In the genomic region with DNA sequence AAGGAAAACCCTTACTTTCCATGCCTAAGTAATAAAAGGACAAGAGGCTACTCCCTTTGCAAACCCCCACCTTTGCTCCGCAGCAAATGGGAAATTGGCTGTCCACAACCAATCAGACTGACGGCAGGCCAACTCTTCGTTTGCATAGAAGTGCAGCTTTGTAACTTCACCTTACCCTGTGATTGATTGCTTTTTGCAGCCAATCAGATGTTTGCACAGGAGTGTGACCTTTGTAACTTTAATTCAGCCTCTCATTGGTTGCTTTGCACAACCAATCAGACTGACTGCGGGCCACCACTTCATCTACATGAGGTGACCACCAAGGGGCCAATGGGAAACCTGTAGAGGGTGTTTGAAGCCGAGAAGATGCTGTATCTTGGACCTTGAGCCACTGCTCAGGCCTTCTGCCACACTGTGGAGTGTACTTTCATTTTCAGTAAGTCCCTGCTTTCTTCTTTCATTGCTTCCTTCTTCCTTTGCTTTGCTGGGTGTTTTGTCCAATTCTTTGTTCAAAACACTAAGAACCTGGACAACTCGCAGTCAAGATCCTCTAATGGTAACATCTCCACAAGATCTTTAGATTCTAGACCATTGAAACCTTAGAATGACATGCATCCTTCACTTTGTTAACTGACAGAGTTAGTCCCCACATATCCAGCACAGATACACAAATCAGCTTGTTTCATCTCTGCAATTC, we compare ENCODE assay signal across 1 cellular context.
TF ChIP-seq lines count a peak whose summit lies in the region.

No MANE protein-coding gene starts in this region.

TF ChIP-seq in HepG2, 621 proteins besides CTCF, POLR2A, EP300 and RAD21 (continued from another document and continues in another):
- TF ChIP-seq, protein P1, sequence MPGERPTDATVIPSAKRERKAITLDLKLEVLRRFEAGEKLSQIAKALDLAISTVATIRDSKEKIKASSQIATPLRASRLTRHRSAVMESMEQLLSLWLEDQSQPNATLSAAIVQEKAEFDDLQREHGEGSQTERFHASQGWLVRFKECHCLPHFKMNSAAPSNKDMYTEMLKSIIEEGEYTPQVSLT (CRISPR knock-in tag; IDR thresholded peaks at IDR 0.05; ENCODE audit: borderline replicate concordance, low read depth) = no peak
- TF ChIP-seq ZNF234 (CRISPR knock-in tag; conservative IDR thresholded peaks at IDR 0.05) (no peak), ZFP36L1 (CRISPR knock-in tag; IDR thresholded peaks at IDR 0.05) (no peak), GABPA (IDR thresholded peaks at IDR 0.05; ENCODE audit: low read depth, low read length) (no peak), GABPA (CRISPR knock-in tag; IDR thresholded peaks at IDR 0.05; ENCODE audit: low read depth) (peak; percentile 13; the same call in 1 of the 2 replicates), CEBPG (CRISPR knock-in tag; IDR thresholded peaks at IDR 0.05) (no peak), ZNF816 (CRISPR knock-in tag; IDR thresholded peaks at IDR 0.05; ENCODE audit: borderline replicate concordance) (no peak; the same call in 1 of the 2 replicates), KDM1A (CRISPR knock-in tag; IDR thresholded peaks at IDR 0.05) (no peak), HNRNPL (IDR thresholded peaks at IDR 0.05; ENCODE audit: low read depth, low read length) (no peak), NR2F6 (IDR thresholded peaks at IDR 0.05) (peak; percentile 54), NR2F6 (CRISPR knock-in tag; IDR thresholded peaks at IDR 0.05) (peak; percentile 41; the same call in 1 of the 2 replicates), SMAD9 (CRISPR knock-in tag; IDR thresholded peaks at IDR 0.05) (no peak), ZNF576 (CRISPR knock-in tag; IDR thresholded peaks at IDR 0.05) (no peak), SRSF4 (IDR thresholded peaks at IDR 0.05; ENCODE audit: low read depth, low read length, poor library complexity, severe bottlenecking) (no peak), KLF13 (CRISPR knock-in tag; IDR thresholded peaks at IDR 0.05) (no peak), PHB2 (IDR thresholded peaks at IDR 0.05; ENCODE audit: partially characterized antibody) (no peak), LCORL (IDR thresholded peaks at IDR 0.05) (no peak), LCORL (CRISPR knock-in tag; IDR thresholded peaks at IDR 0.05) (no peak), ZNF326 (CRISPR knock-in tag; IDR thresholded peaks at IDR 0.05; ENCODE audit: borderline replicate concordance) (no peak), SRSF1 (optimal IDR thresholded peaks at IDR 0.05; ENCODE audit: low read depth, low read length) (no peak), ZFX (CRISPR knock-in tag; IDR thresholded peaks at IDR 0.05; ENCODE audit: low read depth) (peak; percentile 76; the same call in 1 of the 2 replicates), BHLHE40 (IDR thresholded peaks at IDR 0.05; ENCODE audit: low read length) (no peak), DZIP1 (CRISPR knock-in tag; IDR thresholded peaks at IDR 0.05) (no peak), ZMYM2 (CRISPR knock-in tag; IDR thresholded peaks at IDR 0.05) (no peak), ATF4 (CRISPR knock-in tag; IDR thresholded peaks at IDR 0.05) (peak in 1 of 2 experiments; percentile 8; a peak in 1 of 4 replicates), PRMT3 (CRISPR knock-in tag; IDR thresholded peaks at IDR 0.05; ENCODE audit: borderline replicate concordance, low read depth) (no peak), ETS1 (CRISPR knock-in tag; IDR thresholded peaks at IDR 0.05) (no peak), NFAT5 (CRISPR knock-in tag; IDR thresholded peaks at IDR 0.05) (no peak), KLF15 (CRISPR knock-in tag; IDR thresholded peaks at IDR 0.05; ENCODE audit: borderline replicate concordance) (no peak), NFE2 (CRISPR knock-in tag; IDR thresholded peaks at IDR 0.05) (no peak), ZFP36 (IDR thresholded peaks at IDR 0.05; ENCODE audit: borderline replicate concordance, low read depth, low read length, partially characterized antibody) (no peak), ZSCAN9 (CRISPR knock-in tag; IDR thresholded peaks at IDR 0.05; ENCODE audit: borderline replicate concordance) (0 out of 2 replicates have a peak, but pooled peaks have one; percentile 42), FLYWCH1 (CRISPR knock-in tag; IDR thresholded peaks at IDR 0.05) (no peak), SNAPC4 (CRISPR knock-in tag; IDR thresholded peaks at IDR 0.05) (peak; percentile 58; the same call in 1 of the 2 replicates)
- TF ChIP-seq, protein P2, sequence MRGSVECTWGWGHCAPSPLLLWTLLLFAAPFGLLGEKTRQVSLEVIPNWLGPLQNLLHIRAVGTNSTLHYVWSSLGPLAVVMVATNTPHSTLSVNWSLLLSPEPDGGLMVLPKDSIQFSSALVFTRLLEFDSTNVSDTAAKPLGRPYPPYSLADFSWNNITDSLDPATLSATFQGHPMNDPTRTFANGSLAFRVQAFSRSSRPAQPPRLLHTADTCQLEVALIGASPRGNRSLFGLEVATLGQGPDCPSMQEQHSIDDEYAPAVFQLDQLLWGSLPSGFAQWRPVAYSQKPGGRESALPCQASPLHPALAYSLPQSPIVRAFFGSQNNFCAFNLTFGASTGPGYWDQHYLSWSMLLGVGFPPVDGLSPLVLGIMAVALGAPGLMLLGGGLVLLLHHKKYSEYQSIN (CRISPR knock-in tag; IDR thresholded peaks at IDR 0.05; ENCODE audit: borderline replicate concordance) = no peak
- TF ChIP-seq, protein P3, sequence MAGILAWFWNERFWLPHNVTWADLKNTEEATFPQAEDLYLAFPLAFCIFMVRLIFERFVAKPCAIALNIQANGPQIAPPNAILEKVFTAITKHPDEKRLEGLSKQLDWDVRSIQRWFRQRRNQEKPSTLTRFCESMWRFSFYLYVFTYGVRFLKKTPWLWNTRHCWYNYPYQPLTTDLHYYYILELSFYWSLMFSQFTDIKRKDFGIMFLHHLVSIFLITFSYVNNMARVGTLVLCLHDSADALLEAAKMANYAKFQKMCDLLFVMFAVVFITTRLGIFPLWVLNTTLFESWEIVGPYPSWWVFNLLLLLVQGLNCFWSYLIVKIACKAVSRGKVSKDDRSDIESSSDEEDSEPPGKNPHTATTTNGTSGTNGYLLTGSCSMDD (CRISPR knock-in tag; IDR thresholded peaks at IDR 0.05) = no peak
- TF ChIP-seq, protein P4, sequence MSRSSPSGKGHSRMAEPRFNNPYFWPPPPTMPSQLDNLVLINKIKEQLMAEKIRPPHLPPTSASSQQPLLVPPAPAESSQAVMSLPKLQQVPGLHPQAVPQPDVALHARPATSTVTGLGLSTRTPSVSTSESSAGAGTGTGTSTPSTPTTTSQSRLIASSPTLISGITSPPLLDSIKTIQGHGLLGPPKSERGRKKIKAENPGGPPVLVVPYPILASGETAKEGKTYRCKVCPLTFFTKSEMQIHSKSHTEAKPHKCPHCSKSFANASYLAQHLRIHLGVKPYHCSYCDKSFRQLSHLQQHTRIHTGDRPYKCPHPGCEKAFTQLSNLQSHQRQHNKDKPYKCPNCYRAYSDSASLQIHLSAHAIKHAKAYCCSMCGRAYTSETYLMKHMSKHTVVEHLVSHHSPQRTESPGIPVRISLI (CRISPR knock-in tag; IDR thresholded peaks at IDR 0.05; ENCODE audit: borderline replicate concordance) = no peak
